Comparison of ENCODE assay signal across 8 cellular contexts in the genomic region with DNA sequence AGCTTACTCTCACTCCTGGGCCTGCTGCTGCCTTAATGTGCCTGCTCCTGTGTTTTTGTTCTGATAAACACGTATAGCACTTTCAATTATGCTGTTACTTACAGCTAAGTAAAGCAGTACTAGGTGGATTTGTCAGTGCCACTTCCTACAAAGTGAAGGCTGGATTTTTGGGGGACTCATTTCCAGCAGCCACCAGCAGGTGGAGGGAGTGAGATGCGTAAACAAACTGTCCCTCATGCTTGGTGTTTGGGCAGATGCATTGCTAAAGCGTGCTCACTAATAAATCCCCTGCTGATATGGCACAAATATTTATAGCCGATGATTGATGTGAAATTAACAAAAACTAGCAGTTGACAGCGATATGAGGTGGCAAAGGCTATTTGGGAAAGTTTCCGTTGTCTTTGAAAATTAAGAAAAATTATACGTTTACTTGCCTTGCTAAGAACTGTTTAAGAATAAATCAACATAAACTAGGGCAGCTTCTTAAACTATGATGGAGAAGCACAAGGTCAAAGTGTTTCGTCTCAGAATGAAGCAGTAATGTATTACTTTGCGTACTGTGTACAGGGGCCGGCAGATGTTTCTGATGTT.
DNase-seq lines count a peak whose midpoint lies in the region; ATAC-seq and TF ChIP-seq lines count a peak whose summit lies in the region.

No MANE protein-coding gene starts in this region.

- H3K4me2 ChIP-seq in MM.1S (ENCODE audit: low read depth, low read length) (peak overlapping the region; percentile 63), SU-DHL-6 (ENCODE audit: low read depth, low read length, poor library complexity, severe bottlenecking) (no peak overlapping the region)

- no peaks in the 10 kb centered on the region for H3K9me3 Mint-ChIP-seq in activated naive CD4-positive, alpha-beta T cell treated with anti-CD3 and anti-CD28 coated beads for 36 hours
- H3K9me3 Mint-ChIP-seq in stimulated activated naive B cell treated with anti-CD40 and anti-IgM and Interleukin-4, amounts not matched to agents 10 μg/mL and 1 μg/mL and 100 μg/mL, for 72 hours = peaks cover 0 to 3% of the 10 kb centered on the region in 2 donors

- H3K27me3 ChIP-seq in MM.1S (replicated peaks; ENCODE audit: insufficient read depth, low read length) = no peaks in the 10 kb centered on the region
- H3K27me3 ChIP-seq in SU-DHL-6 (ENCODE audit: low read length) = no peaks in the 10 kb centered on the region
- no peaks in the 10 kb centered on the region for H3K27me3 ChIP-seq in colonic mucosa
- no peaks in the 10 kb centered on the region for H3K27me3 ChIP-seq in left lung

- H2AFZ ChIP-seq in MM.1S (ENCODE audit: low read length) = no peak overlapping the region
- no peak overlapping the region for H2AFZ ChIP-seq in SU-DHL-6 (ENCODE audit: low read depth, low read length, severe bottlenecking)

- CTCF ChIA-PET in activated naive CD4-positive, alpha-beta T cell treated with anti-CD3 and anti-CD28 coated beads for 36 hours (lab: Charles Lee) = interaction anchor here (1.1 to 5.5 kb wide), 4 partner anchors 17 to 460 kb away, joined by 3 to 52 read pairs (median 3); no protein-coding TSS in a partner anchor

- TF ChIP-seq CTCF in MM.1S (IDR thresholded peaks at IDR 0.05; ENCODE audit: low read length) (peak; percentile 79), SU-DHL-6 (IDR thresholded peaks at IDR 0.05; ENCODE audit: insufficient read depth, low read length, poor library complexity, severe bottlenecking) (peak; percentile 61), colonic mucosa (IDR thresholded peaks at IDR 0.05) (peak; percentile 85), left lung (IDR thresholded peaks at IDR 0.05) (peak; percentile 68 to 85)

- H3K4me3 Mint-ChIP-seq in activated naive CD4-positive, alpha-beta T cell treated with anti-CD3 and anti-CD28 coated beads for 36 hours = no peak overlapping the region
- H3K4me3 Mint-ChIP-seq in stimulated activated naive B cell treated with anti-CD40 and anti-IgM and Interleukin-4, amounts not matched to agents 10 μg/mL and 1 μg/mL and 100 μg/mL, for 72 hours = no peak overlapping the region

- peaks cover 82% of the 10 kb centered on the region for H3K79me2 ChIP-seq in MM.1S (ENCODE audit: low read length)
- H3K79me2 ChIP-seq in SU-DHL-6 (ENCODE audit: insufficient read depth, low read length) = no peaks in the 10 kb centered on the region

- no peak overlapping the region for H3K4me3 ChIP-seq in MM.1S (ENCODE audit: low read length)
- H3K4me3 ChIP-seq in SU-DHL-6 (ENCODE audit: insufficient read depth, low read length, poor library complexity, severe bottlenecking) = no peak overlapping the region
- no peak overlapping the region for H3K4me3 ChIP-seq in colonic mucosa
- no peak overlapping the region for H3K4me3 ChIP-seq in left lung

- H3K9me2 ChIP-seq in MM.1S (replicated peaks; ENCODE audit: insufficient read depth, low read length) (no peaks in the 10 kb centered on the region), SU-DHL-6 (replicated peaks; ENCODE audit: insufficient read depth, low read length) (no peaks in the 10 kb centered on the region)

- peak; percentile 64 for DNase-seq in activated naive CD4-positive, alpha-beta T cell treated with anti-CD3 and anti-CD28 coated beads for 36 hours
- DNase-seq in activated naive CD4-positive, alpha-beta T cell treated with anti-CD3 and anti-CD28 coated beads, Interleukin-2, amount 50 U/mL, for 16 hours = no peak
- DNase-seq in MM.1S (peak; percentile 87), colonic mucosa (peak; percentile 78), left lung (no peak)
- peak; percentile 11 for DNase-seq in stimulated activated naive B cell treated with anti-CD40 and anti-IgM and Interleukin-4, amounts not matched to agents 10 μg/mL and 1 μg/mL and 100 μg/mL, for 72 hours

- intact Hi-C loops in activated naive CD4-positive, alpha-beta T cell treated with anti-CD3 and anti-CD28 coated beads for 36 hours (cut with micrococcal nuclease) = loop anchor here (1.0 to 2.0 kb wide), 2 partner anchors 151 to 1045 kb away; no protein-coding TSS in a partner anchor
- intact Hi-C loops in colonic mucosa (cut with DNase I) (loop anchor here (2.0 to 5.0 kb wide), 2 partner anchors 77 to 151 kb away; no protein-coding TSS in a partner anchor), left lung (cut with DNase I) (loop anchor here (5.0 to 10.0 kb wide), 3 partner anchors 77 to 152 kb away; no protein-coding TSS in a partner anchor)

- no peaks in the 10 kb centered on the region; the same call in none of the 2 replicates for H3F3A ChIP-seq in MM.1S (ENCODE audit: insufficient read depth, low read length)
- H3F3A ChIP-seq in SU-DHL-6 (ENCODE audit: insufficient read depth) = no peaks in the 10 kb centered on the region

- H3K36me3 Mint-ChIP-seq in activated naive CD4-positive, alpha-beta T cell treated with anti-CD3 and anti-CD28 coated beads for 36 hours (ENCODE audit: low read depth) = no peaks in the 10 kb centered on the region
- H3K36me3 Mint-ChIP-seq in stimulated activated naive B cell treated with anti-CD40 and anti-IgM and Interleukin-4, amounts not matched to agents 10 μg/mL and 1 μg/mL and 100 μg/mL, for 72 hours = no peaks in the 10 kb centered on the region

- peaks cover 10% of the 10 kb centered on the region for H3K27me3 Mint-ChIP-seq in activated naive CD4-positive, alpha-beta T cell treated with anti-CD3 and anti-CD28 coated beads for 36 hours (ENCODE audit: low read depth)
- peaks cover 13 to 46% of the 10 kb centered on the region in 2 donors for H3K27me3 Mint-ChIP-seq in stimulated activated naive B cell treated with anti-CD40 and anti-IgM and Interleukin-4, amounts not matched to agents 10 μg/mL and 1 μg/mL and 100 μg/mL, for 72 hours

- no peaks in the 10 kb centered on the region for H4K20me1 ChIP-seq in MM.1S (ENCODE audit: insufficient read depth, low read length)
- no peaks in the 10 kb centered on the region for H4K20me1 ChIP-seq in SU-DHL-6 (ENCODE audit: low read depth, low read length)

- ATAC-seq in left lung (peak; percentile 74), HG03520 (IDR thresholded peaks at IDR 0.05; ENCODE audit: unreplicated experiment) (no peak)
- peak; percentile 54 to 65 for ATAC-seq in stimulated activated naive B cell treated with anti-CD40 and anti-IgM and Interleukin-4, amounts not matched to agents 10 μg/mL and 1 μg/mL and 100 μg/mL, for 72 hours (replicated peaks)

- peak overlapping the region; percentile 54; the same call in 1 of the 2 replicates for H3K27ac ChIP-seq in MM.1S (ENCODE audit: low read length)
- H3K27ac ChIP-seq in SU-DHL-6 (ENCODE audit: low read depth, low read length) = no peak overlapping the region
- H3K27ac ChIP-seq in colonic mucosa = no peak overlapping the region
- no peak overlapping the region for H3K27ac ChIP-seq in left lung

- H3K4me1 ChIP-seq in MM.1S (ENCODE audit: low read length) (peaks cover 21% of the 10 kb centered on the region), colonic mucosa (no peaks in the 10 kb centered on the region), left lung (no peaks in the 10 kb centered on the region)

- H3K27ac Mint-ChIP-seq in activated naive CD4-positive, alpha-beta T cell treated with anti-CD3 and anti-CD28 coated beads for 36 hours = no peak overlapping the region
- H3K27ac Mint-ChIP-seq in stimulated activated naive B cell treated with anti-CD40 and anti-IgM and Interleukin-4, amounts not matched to agents 10 μg/mL and 1 μg/mL and 100 μg/mL, for 72 hours = no peak overlapping the region

- H3K9me3 ChIP-seq in MM.1S (replicated peaks; ENCODE audit: insufficient read depth, low read length) = no peaks in the 10 kb centered on the region
- no peaks in the 10 kb centered on the region for H3K9me3 ChIP-seq in SU-DHL-6 (ENCODE audit: insufficient read depth, low read length)
- H3K9me3 ChIP-seq in colonic mucosa = no peaks in the 10 kb centered on the region
- H3K9me3 ChIP-seq in left lung = no peaks in the 10 kb centered on the region

- no peaks in the 10 kb centered on the region for H3K4me1 Mint-ChIP-seq in activated naive CD4-positive, alpha-beta T cell treated with anti-CD3 and anti-CD28 coated beads for 36 hours (ENCODE audit: low read depth)
- peaks cover 0 to 2% of the 10 kb centered on the region in 2 donors for H3K4me1 Mint-ChIP-seq in stimulated activated naive B cell treated with anti-CD40 and anti-IgM and Interleukin-4, amounts not matched to agents 10 μg/mL and 1 μg/mL and 100 μg/mL, for 72 hours

- no peaks in the 10 kb centered on the region for H3K36me3 ChIP-seq in MM.1S (replicated peaks; ENCODE audit: insufficient read depth, low read length)
- H3K36me3 ChIP-seq in SU-DHL-6 (ENCODE audit: low read length) = no peaks in the 10 kb centered on the region
- H3K36me3 ChIP-seq in colonic mucosa = no peaks in the 10 kb centered on the region
- no peaks in the 10 kb centered on the region for H3K36me3 ChIP-seq in left lung

- H3K9ac ChIP-seq in MM.1S (ENCODE audit: low read length) = peak overlapping the region; percentile 45; the same call in 1 of the 2 replicates
- no peak overlapping the region for H3K9ac ChIP-seq in SU-DHL-6 (ENCODE audit: low read length)
- H3K9ac ChIP-seq in colonic mucosa (ENCODE audit: low read depth in 2 of 2, low read length in 2 of 2) = no peak overlapping the region

Comparison
In these comparisons a context has a peak if more than half of its experiments do, and no peak if none do; other contexts are left out.
1. DNase-seq: peak in activated naive CD4-positive, alpha-beta T cell treated with anti-CD3 and anti-CD28 coated beads for 36 hours (single experiment), MM.1S (single experiment), colonic mucosa (single experiment) and stimulated activated naive B cell treated with anti-CD40 and anti-IgM and Interleukin-4, amounts not matched to agents 10 μg/mL and 1 μg/mL and 100 μg/mL, for 72 hours (single experiment); none in activated naive CD4-positive, alpha-beta T cell treated with anti-CD3 and anti-CD28 coated beads, Interleukin-2, amount 50 U/mL, for 16 hours (single experiment) and left lung (0 of 2).
2. Peak in every context shown above with its lines, with median percentiles within 50 percentile points of each other: CTCF ChIP-seq.